8 cellular contexts compared by ENCODE assay signal in genomic region chr12:57452181-57452936, GRCh38. TPM values are rescaled to one million over a fixed set of nuclear protein-coding genes. Genes with fewer than 3 reads are reported as not detected.
A peak's percentile ranks its signal among the peaks of the same experiment; 100 is the strongest.
DNase-seq lines count a peak whose midpoint lies in the region; ATAC-seq and TF ChIP-seq lines count a peak whose summit lies in the region.
"Had no signal": no experiment of that assay in that cellular context is flagged by ENCODE, and none has a peak within 500 bp of the region (broad histone marks: within the 10 kb centered on the region; RNA-seq: fewer than 3 reads in every experiment).

No MANE protein-coding gene starts in this region.

- H3K79me2 ChIP-seq in GM23248 (ENCODE audit: insufficient read depth), result no peaks in the 10 kb centered on the region

- H3K4me3 ChIP-seq in GM23248 (no peak overlapping the region), fibroblast of pulmonary artery (replicated peaks; ENCODE audit: low read depth, low read length) (no peak overlapping the region), skeletal muscle cell (ENCODE audit: low read depth, low read length) (no peak overlapping the region)

- in situ Hi-C loops in GM23248 (cut with MboI), result no loop called here

- H3K4me1 ChIP-seq in GM23248 (ENCODE audit: insufficient read depth), result peaks cover 30% of the 10 kb centered on the region

- 3 to 11% methylated on average over 8 to 9 of the region's 9 CpGs for WGBS in GM23248 (ENCODE audit: low coverage in 1 of 2, low lambda C conversion rate in 2 of 2, missing lambda C conversion rate in 2 of 2), 2 experiments

- no peaks in the 10 kb centered on the region for H3K36me3 ChIP-seq in GM23248 (ENCODE audit: low read depth)

- H3K9ac ChIP-seq in GM23248, result peak overlapping the region; percentile 74

- peak overlapping the region; percentile 39 for H3K4me2 ChIP-seq in GM23248 (ENCODE audit: unreplicated experiment)

- H2AFZ ChIP-seq in GM23248, result peak overlapping the region; percentile 40

- no peak for ATAC-seq in HG02642 (IDR thresholded peaks at IDR 0.05; ENCODE audit: poor library complexity, unreplicated experiment)
- no peak for ATAC-seq in GM18858 (IDR thresholded peaks at IDR 0.05; ENCODE audit: unreplicated experiment)
- ATAC-seq in HG03565 (IDR thresholded peaks at IDR 0.05; ENCODE audit: unreplicated experiment), result no peak

- no peaks in the 10 kb centered on the region for H3K9me3 ChIP-seq in GM23248 (ENCODE audit: low read depth)

- no peaks in the 10 kb centered on the region for H3K27me3 ChIP-seq in GM23248 (replicated peaks; ENCODE audit: insufficient read depth)

- peaks cover 11% of the 10 kb centered on the region; the same call in 1 of the 2 replicates for H3F3A ChIP-seq in GM23248 (ENCODE audit: insufficient read depth)

- H4K20me1 ChIP-seq in GM23248 (ENCODE audit: insufficient read depth), result no peaks in the 10 kb centered on the region

- DNase-seq in GM23248, result peak; percentile 93
- peak; percentile 84 for DNase-seq in OCI-M1 (lab: John Stamatoyannopoulos, UW)
- peak; percentile 87 for DNase-seq in fibroblast of pulmonary artery (ENCODE audit: low read depth)
- peak; percentile 81 for DNase-seq in skeletal muscle cell (ENCODE audit: low read depth)

- no peaks in the 10 kb centered on the region for H3K9me2 ChIP-seq in GM23248 (ENCODE audit: insufficient read depth)

- no peak for TF ChIP-seq CTCF in fibroblast of pulmonary artery (IDR thresholded peaks at IDR 0.05; ENCODE audit: low read length, missing control alignments)

- H3K27ac ChIP-seq in GM23248, result peak overlapping the region; percentile 90

RNA-seq across cellular contexts. Expression of gene INHBE, which starts 2.7 kb away (rescaled TPM):
- 0.65 and 0.76 TPM in 2 replicates for total RNA-seq in GM23248 (2014; rRNA removed; shearing (Covaris generic))
- polyA plus RNA-seq in GM23248 (2016; fragmentation: Nextera tagmentation; extraction: Ambion mirVana), result 0.23 and 0.24 TPM in 2 replicates
- total RNA-seq: activated CD4-positive, alpha-beta T cell treated with anti-CD3 and anti-CD28 coated beads, Interleukin-2, amount 10 ng/mL, durations not matched to agents 7 days and 5 days had no signal

RNA-seq across cellular contexts. Expression of gene GLI1, which starts 7.2 kb away (rescaled TPM):
- 0.63 and 1.8 TPM in 2 replicates for total RNA-seq in GM23248 (2014; rRNA removed; shearing (Covaris generic))
- 0.89 and 1.0 TPM in 2 replicates for polyA plus RNA-seq in GM23248 (2016; fragmentation: Nextera tagmentation; extraction: Ambion mirVana)

RNA-seq across cellular contexts. Expression of gene INHBC, which starts 17.8 kb away (rescaled TPM):
- not detected in 2 replicates for total RNA-seq in GM23248 (2014; rRNA removed; shearing (Covaris generic))
- polyA plus RNA-seq in GM23248 (2016; fragmentation: Nextera tagmentation; extraction: Ambion mirVana), result 0.09 TPM in 1 of 2 replicates, not detected in the other
- total RNA-seq: activated CD4-positive, alpha-beta T cell treated with anti-CD3 and anti-CD28 coated beads, Interleukin-2, amount 10 ng/mL, durations not matched to agents 7 days and 5 days had no signal

RNA-seq across cellular contexts. Expression of gene R3HDM2, which starts 21.5 kb away (rescaled TPM):
- total RNA-seq in GM23248 (2014; rRNA removed; shearing (Covaris generic)), result 16.9 and 27.6 TPM in 2 replicates
- 16.2 and 17.0 TPM in 2 replicates for polyA plus RNA-seq in GM23248 (2016; fragmentation: Nextera tagmentation; extraction: Ambion mirVana)

RNA-seq across cellular contexts. Expression of gene ARHGAP9, which starts 27.3 kb away (rescaled TPM):
- 0.11 TPM in 1 of 2 replicates, not detected in the other for total RNA-seq in GM23248 (2014; rRNA removed; shearing (Covaris generic))
- 0.48 and 0.61 TPM in 2 replicates for polyA plus RNA-seq in GM23248 (2016; fragmentation: Nextera tagmentation; extraction: Ambion mirVana)
